ENCODE assay signal across 1 cellular context in genomic region chr6:100880901-100881706, GRCh38.
TF ChIP-seq lines count a peak whose summit lies in the region.

A gene with protein sequence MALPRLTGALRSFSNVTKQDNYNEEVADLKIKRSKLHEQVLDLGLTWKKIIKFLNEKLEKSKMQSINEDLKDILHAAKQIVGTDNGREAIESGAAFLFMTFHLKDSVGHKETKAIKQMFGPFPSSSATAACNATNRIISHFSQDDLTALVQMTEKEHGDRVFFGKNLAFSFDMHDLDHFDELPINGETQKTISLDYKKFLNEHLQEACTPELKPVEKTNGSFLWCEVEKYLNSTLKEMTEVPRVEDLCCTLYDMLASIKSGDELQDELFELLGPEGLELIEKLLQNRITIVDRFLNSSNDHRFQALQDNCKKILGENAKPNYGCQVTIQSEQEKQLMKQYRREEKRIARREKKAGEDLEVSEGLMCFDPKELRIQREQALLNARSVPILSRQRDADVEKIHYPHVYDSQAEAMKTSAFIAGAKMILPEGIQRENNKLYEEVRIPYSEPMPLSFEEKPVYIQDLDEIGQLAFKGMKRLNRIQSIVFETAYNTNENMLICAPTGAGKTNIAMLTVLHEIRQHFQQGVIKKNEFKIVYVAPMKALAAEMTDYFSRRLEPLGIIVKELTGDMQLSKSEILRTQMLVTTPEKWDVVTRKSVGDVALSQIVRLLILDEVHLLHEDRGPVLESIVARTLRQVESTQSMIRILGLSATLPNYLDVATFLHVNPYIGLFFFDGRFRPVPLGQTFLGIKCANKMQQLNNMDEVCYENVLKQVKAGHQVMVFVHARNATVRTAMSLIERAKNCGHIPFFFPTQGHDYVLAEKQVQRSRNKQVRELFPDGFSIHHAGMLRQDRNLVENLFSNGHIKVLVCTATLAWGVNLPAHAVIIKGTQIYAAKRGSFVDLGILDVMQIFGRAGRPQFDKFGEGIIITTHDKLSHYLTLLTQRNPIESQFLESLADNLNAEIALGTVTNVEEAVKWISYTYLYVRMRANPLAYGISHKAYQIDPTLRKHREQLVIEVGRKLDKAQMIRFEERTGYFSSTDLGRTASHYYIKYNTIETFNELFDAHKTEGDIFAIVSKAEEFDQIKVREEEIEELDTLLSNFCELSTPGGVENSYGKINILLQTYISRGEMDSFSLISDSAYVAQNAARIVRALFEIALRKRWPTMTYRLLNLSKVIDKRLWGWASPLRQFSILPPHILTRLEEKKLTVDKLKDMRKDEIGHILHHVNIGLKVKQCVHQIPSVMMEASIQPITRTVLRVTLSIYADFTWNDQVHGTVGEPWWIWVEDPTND (N-terminal part only) (minus strand): TSS chr6:100881329. CDS start chr6:100867997, 13,332 bp downstream.

TF ChIP-seq in GM12878, 131 proteins besides CTCF, POLR2A, EP300 and RAD21 (continued from another document):
- TF ChIP-seq, protein P1, sequence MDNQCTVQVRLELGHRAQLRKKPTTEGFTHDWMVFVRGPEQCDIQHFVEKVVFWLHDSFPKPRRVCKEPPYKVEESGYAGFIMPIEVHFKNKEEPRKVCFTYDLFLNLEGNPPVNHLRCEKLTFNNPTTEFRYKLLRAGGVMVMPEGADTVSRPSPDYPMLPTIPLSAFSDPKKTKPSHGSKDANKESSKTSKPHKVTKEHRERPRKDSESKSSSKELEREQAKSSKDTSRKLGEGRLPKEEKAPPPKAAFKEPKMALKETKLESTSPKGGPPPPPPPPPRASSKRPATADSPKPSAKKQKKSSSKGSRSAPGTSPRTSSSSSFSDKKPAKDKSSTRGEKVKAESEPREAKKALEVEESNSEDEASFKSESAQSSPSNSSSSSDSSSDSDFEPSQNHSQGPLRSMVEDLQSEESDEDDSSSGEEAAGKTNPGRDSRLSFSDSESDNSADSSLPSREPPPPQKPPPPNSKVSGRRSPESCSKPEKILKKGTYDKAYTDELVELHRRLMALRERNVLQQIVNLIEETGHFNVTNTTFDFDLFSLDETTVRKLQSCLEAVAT (IDR thresholded peaks at IDR 0.05): 0 out of 2 replicates have a peak, but pooled peaks have one; percentile 37
- peak; percentile 95 for TF ChIP-seq CREB1 (IDR thresholded peaks at IDR 0.05; ENCODE audit: low read depth)
- TF ChIP-seq IRF3 (IDR thresholded peaks at IDR 0.05): no peak
- no peak for TF ChIP-seq YY1 (IDR thresholded peaks at IDR 0.05; ENCODE audit: low read depth, low read length)
- no peak for TF ChIP-seq EZH2 (IDR thresholded peaks at IDR 0.05; ENCODE audit: borderline replicate concordance, control insufficient read depth, low read depth, low read length)
- TF ChIP-seq STAT3 (IDR thresholded peaks at IDR 0.05; ENCODE audit: low read depth, low read length): no peak
- TF ChIP-seq ELK1 (IDR thresholded peaks at IDR 0.05; ENCODE audit: low read depth, low read length): no peak
- TF ChIP-seq CBX5 (IDR thresholded peaks at IDR 0.05; ENCODE audit: low read depth): peak; percentile 18; the same call in 1 of the 2 replicates
- no peak; the same call in 1 of the 2 replicates for TF ChIP-seq SIN3A (IDR thresholded peaks at IDR 0.05; ENCODE audit: low read depth, low read length)
- TF ChIP-seq TAF1 (IDR thresholded peaks at IDR 0.05; ENCODE audit: borderline replicate concordance, low read depth, low read length): peak; percentile 78
- peak; percentile 89 for TF ChIP-seq POLR2AphosphoS2 (IDR thresholded peaks at IDR 0.05; ENCODE audit: low read depth, low read length)
- TF ChIP-seq TARDBP (IDR thresholded peaks at IDR 0.05; ENCODE audit: borderline replicate concordance): peak; percentile 50; the same call in 1 of the 2 replicates
- 0 out of 2 replicates have a peak, but pooled peaks have one; percentile 25 for TF ChIP-seq JUND (IDR thresholded peaks at IDR 0.05; ENCODE audit: low read depth, low read length)
- TF ChIP-seq JUNB (IDR thresholded peaks at IDR 0.05): no peak
- TF ChIP-seq POU2F2 (IDR thresholded peaks at IDR 0.05; ENCODE audit: borderline replicate concordance, low read depth, low read length): peak; percentile 68; the same call in 1 of the 3 replicates
- TF ChIP-seq KDM1A (IDR thresholded peaks at IDR 0.05; ENCODE audit: borderline replicate concordance): no peak
- TF ChIP-seq LARP7 (IDR thresholded peaks at IDR 0.05): peak; percentile 93
- peak; percentile 62; the same call in 1 of the 2 replicates for TF ChIP-seq BACH1 (IDR thresholded peaks at IDR 0.05; ENCODE audit: borderline replicate concordance)
- peak; percentile 92 for TF ChIP-seq POLR2AphosphoS5 (IDR thresholded peaks at IDR 0.05; ENCODE audit: low read length)
- no peak for TF ChIP-seq FOXM1 (IDR thresholded peaks at IDR 0.05; ENCODE audit: low read depth, low read length)
- peak; percentile 73 to 86; a peak in 3 of 4 replicates for TF ChIP-seq BHLHE40 (IDR thresholded peaks at IDR 0.05; ENCODE audit: borderline replicate concordance in 1 of 2, low read depth in 2 of 2, low read length in 1 of 2)
- no peak for TF ChIP-seq ZNF274 (IDR thresholded peaks at IDR 0.05; ENCODE audit: insufficient read depth, insufficient read length)
- peak; percentile 79 for TF ChIP-seq IKZF1 (conservative IDR thresholded peaks at IDR 0.05)
- no peak for TF ChIP-seq SREBF1 (IDR thresholded peaks at IDR 0.05; ENCODE audit: low read length)
- peak; percentile 45; the same call in 1 of the 2 replicates for TF ChIP-seq ZBED1 (IDR thresholded peaks at IDR 0.05; ENCODE audit: borderline replicate concordance)
- peak; percentile 72; the same call in 1 of the 2 replicates for TF ChIP-seq GATAD2B (conservative IDR thresholded peaks at IDR 0.05; ENCODE audit: low read depth)
- TF ChIP-seq NFIC (IDR thresholded peaks at IDR 0.05; ENCODE audit: low read depth, low read length): no peak
- TF ChIP-seq MYB (IDR thresholded peaks at IDR 0.05; ENCODE audit: borderline replicate concordance, low read depth, low read length): no peak
- TF ChIP-seq EGR1 (IDR thresholded peaks at IDR 0.05; ENCODE audit: borderline replicate concordance in 1 of 2, low read depth in 2 of 2, low read length in 2 of 2): peak; percentile 40 to 89; a peak in 1 of 3 replicates
- TF ChIP-seq RELA (IDR thresholded peaks at IDR 0.05; ENCODE audit: borderline replicate concordance, partially characterized antibody): peak; percentile 83
- TF ChIP-seq NR2F1 (conservative IDR thresholded peaks at IDR 0.05): peak; percentile 74; the same call in 1 of the 2 replicates
- TF ChIP-seq STAT1 (conservative IDR thresholded peaks at IDR 0.05): 0 out of 2 replicates have a peak, but pooled peaks have one; percentile 41
- TF ChIP-seq HCFC1 (IDR thresholded peaks at IDR 0.05; ENCODE audit: low read length): no peak
- TF ChIP-seq PML (IDR thresholded peaks at IDR 0.05; ENCODE audit: low read length): peak; percentile 81
- TF ChIP-seq HDGF (IDR thresholded peaks at IDR 0.05): peak; percentile 68; the same call in 1 of the 2 replicates
- peak; percentile 89 for TF ChIP-seq NBN (IDR thresholded peaks at IDR 0.05)
- peak; percentile 90 for TF ChIP-seq SMAD5 (IDR thresholded peaks at IDR 0.05; ENCODE audit: low read depth)
- TF ChIP-seq, protein P2, sequence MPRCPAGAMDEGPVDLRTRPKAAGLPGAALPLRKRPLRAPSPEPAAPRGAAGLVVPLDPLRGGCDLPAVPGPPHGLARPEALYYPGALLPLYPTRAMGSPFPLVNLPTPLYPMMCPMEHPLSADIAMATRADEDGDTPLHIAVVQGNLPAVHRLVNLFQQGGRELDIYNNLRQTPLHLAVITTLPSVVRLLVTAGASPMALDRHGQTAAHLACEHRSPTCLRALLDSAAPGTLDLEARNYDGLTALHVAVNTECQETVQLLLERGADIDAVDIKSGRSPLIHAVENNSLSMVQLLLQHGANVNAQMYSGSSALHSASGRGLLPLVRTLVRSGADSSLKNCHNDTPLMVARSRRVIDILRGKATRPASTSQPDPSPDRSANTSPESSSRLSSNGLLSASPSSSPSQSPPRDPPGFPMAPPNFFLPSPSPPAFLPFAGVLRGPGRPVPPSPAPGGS (IDR thresholded peaks at IDR 0.05; ENCODE audit: borderline replicate concordance, insufficient read depth, low read depth, low read length, poor library complexity, severe bottlenecking): no peak
- TF ChIP-seq, protein P3, sequence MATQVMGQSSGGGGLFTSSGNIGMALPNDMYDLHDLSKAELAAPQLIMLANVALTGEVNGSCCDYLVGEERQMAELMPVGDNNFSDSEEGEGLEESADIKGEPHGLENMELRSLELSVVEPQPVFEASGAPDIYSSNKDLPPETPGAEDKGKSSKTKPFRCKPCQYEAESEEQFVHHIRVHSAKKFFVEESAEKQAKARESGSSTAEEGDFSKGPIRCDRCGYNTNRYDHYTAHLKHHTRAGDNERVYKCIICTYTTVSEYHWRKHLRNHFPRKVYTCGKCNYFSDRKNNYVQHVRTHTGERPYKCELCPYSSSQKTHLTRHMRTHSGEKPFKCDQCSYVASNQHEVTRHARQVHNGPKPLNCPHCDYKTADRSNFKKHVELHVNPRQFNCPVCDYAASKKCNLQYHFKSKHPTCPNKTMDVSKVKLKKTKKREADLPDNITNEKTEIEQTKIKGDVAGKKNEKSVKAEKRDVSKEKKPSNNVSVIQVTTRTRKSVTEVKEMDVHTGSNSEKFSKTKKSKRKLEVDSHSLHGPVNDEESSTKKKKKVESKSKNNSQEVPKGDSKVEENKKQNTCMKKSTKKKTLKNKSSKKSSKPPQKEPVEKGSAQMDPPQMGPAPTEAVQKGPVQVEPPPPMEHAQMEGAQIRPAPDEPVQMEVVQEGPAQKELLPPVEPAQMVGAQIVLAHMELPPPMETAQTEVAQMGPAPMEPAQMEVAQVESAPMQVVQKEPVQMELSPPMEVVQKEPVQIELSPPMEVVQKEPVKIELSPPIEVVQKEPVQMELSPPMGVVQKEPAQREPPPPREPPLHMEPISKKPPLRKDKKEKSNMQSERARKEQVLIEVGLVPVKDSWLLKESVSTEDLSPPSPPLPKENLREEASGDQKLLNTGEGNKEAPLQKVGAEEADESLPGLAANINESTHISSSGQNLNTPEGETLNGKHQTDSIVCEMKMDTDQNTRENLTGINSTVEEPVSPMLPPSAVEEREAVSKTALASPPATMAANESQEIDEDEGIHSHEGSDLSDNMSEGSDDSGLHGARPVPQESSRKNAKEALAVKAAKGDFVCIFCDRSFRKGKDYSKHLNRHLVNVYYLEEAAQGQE (IDR thresholded peaks at IDR 0.05; ENCODE audit: low read depth, low read length): no peak
- peak; percentile 43; the same call in 1 of the 2 replicates for TF ChIP-seq CHD2 (IDR thresholded peaks at IDR 0.05; ENCODE audit: borderline replicate concordance, low read depth, low read length)
- no peak for TF ChIP-seq ZZZ3 (IDR thresholded peaks at IDR 0.05; ENCODE audit: control insufficient read depth, insufficient read length, low read depth)
